8 cellular contexts compared by ENCODE assay signal in the genomic region with DNA sequence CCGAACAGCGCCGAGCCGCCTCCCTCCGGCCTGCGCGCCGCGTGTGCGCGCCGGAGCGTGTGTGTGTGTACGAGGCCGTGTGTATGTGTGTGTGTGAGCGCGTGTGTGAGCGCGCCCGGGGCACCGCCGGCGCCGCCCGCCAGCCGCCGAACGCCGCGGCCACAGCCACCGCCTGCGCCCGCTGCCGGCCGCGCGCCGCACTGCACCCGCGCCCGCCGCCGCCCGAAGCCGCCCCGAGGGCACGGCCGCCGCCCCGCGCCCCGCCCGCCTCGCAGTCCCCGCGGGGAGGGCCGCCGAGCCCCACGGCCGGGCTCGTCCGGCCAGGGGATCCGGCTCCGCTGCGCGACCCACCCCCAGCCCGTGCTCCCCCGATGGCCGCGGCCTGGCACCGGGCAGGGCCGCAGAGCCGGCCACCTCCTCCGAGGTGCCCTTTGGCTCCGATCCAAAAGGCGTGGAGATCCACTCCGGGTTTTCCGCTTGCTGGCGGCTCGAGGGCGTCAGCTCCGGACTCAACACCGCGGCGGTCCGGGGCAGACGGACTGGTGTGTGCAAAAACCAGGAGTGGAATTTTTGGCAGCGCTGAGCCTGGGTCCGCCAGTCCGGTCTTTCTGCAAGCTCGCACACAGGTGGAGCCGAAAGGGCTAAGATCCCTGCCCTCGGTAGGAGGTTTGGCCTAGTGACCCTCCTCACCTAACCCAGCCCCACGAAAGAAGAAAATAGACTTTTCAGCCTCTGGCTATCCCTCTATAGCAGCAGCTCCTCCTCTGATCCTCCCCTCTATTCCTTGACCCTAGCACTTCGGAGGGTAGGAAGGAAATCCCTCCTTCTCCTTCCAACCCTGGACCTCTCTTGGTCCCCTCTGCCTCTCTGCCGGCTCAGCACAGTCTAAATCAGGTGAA. TPM values are rescaled to one million over a fixed set of nuclear protein-coding genes. Genes with fewer than 3 reads are reported as not detected.
DNase-seq lines count a peak whose midpoint lies in the region; ATAC-seq, FAIRE-seq and TF ChIP-seq lines count a peak whose summit lies in the region.

A gene with protein sequence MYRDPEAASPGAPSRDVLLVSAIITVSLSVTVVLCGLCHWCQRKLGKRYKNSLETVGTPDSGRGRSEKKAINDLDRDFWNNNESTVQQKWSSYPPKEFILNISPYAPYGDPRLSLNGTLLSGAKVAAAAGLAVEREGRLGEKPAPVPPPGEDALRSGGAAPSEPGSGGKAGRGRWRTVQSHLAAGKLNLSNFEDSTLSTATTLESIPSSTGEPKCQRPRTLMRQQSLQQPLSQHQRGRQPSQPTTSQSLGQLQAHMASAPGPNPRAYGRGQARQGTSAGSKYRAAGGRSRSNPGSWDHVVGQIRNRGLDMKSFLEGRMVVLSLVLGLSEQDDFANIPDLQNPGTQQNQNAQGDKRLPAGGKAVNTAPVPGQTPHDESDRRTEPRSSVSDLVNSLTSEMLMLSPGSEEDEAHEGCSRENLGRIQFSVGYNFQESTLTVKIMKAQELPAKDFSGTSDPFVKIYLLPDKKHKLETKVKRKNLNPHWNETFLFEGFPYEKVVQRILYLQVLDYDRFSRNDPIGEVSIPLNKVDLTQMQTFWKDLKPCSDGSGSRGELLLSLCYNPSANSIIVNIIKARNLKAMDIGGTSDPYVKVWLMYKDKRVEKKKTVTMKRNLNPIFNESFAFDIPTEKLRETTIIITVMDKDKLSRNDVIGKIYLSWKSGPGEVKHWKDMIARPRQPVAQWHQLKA (minus strand): TSS at position 47 of the 899 bp plus-strand sequence. CDS start 256 bp downstream, outside the sequence.

- H3K9me3 Mint-ChIP-seq in T-helper 2 cell treated with Interferon-gamma antibody and Interleukin-4, amounts not matched to agents 5 μg/mL and 100 μg/mL, for 36 hours, result no peaks in the 10 kb centered on the region
- no peaks in the 10 kb centered on the region for H3K9me3 Mint-ChIP-seq in astrocyte (ENCODE audit: unreplicated experiment)

- no peak within 1 kb of the TSS for H3K9ac ChIP-seq in astrocyte (ENCODE audit: low read length)

- peak in 1 of 2 donors; percentile 90 for TF ChIP-seq POLR2A in uterus (IDR thresholded peaks at IDR 0.05)

- H3K9me3 ChIP-seq in astrocyte (ENCODE audit: insufficient read depth, low read depth, low read length), result no peaks in the 10 kb centered on the region
- H3K9me3 ChIP-seq in right cardiac atrium (ENCODE audit: control insufficient read depth, low read length), result no peaks in the 10 kb centered on the region
- no peaks in the 10 kb centered on the region for H3K9me3 ChIP-seq in uterus

- no peak for FAIRE-seq in astrocyte (lab: Jason Lieb, UNC)

- H3K27ac Mint-ChIP-seq in T-helper 2 cell treated with Interferon-gamma antibody and Interleukin-4, amounts not matched to agents 5 μg/mL and 100 μg/mL, for 36 hours, result peak within 1 kb of the TSS; percentile 60
- peak within 1 kb of the TSS; percentile 34 for H3K27ac Mint-ChIP-seq in astrocyte (ENCODE audit: unreplicated experiment)

- H3K79me2 ChIP-seq in astrocyte (ENCODE audit: insufficient read depth, low read length), result no peaks in the 10 kb centered on the region

- DNase-seq in NCI-H187 treated with DMSO at 0.1 percent for 48 hours (lab: John Stamatoyannopoulos, UW) (peak; percentile 55), astrocyte (ENCODE audit: low read depth) (peak; percentile 97), right cardiac atrium (peak; percentile 94 to 98 (median 97)), pulmonary artery endothelial cell (ENCODE audit: low read depth, low spot score) (peak; percentile 94), uterus (peak; percentile 95 to 98)
- peak; percentile 91 for DNase-seq in T-helper 2 cell treated with Interferon-gamma antibody and Interleukin-4, amounts not matched to agents 5 μg/mL and 100 μg/mL, for 36 hours (ENCODE audit: low spot score)

- H3K36me3 ChIP-seq in astrocyte (ENCODE audit: insufficient read depth, low read length) (no peaks in the 10 kb centered on the region), uterus (no peaks in the 10 kb centered on the region)

- TF ChIP-seq CTCF in astrocyte (IDR thresholded peaks at IDR 0.05; ENCODE audit: insufficient read depth, low read depth, low read length), result no peak
- TF ChIP-seq CTCF in uterus (IDR thresholded peaks at IDR 0.05), result peak in 3 of 4 experiments; percentile 8 to 75 (median 47)

- H3K27me3 ChIP-seq in astrocyte (ENCODE audit: insufficient read depth, low read length), result peaks cover 38% of the 10 kb centered on the region
- no peaks in the 10 kb centered on the region for H3K27me3 ChIP-seq in right cardiac atrium (ENCODE audit: control insufficient read depth, insufficient read depth)
- peaks cover 0 to 11% of the 10 kb centered on the region in 2 donors for H3K27me3 ChIP-seq in uterus

- H3K36me3 Mint-ChIP-seq in T-helper 2 cell treated with Interferon-gamma antibody and Interleukin-4, amounts not matched to agents 5 μg/mL and 100 μg/mL, for 36 hours (ENCODE audit: low read depth), result no peaks in the 10 kb centered on the region
- peaks cover 1% of the 10 kb centered on the region for H3K36me3 Mint-ChIP-seq in astrocyte (ENCODE audit: low read depth, unreplicated experiment)

- peaks cover 10% of the 10 kb centered on the region for H4K20me1 ChIP-seq in astrocyte (ENCODE audit: insufficient read depth, low read length)

- peak within 1 kb of the TSS; percentile 69 for H2AFZ ChIP-seq in astrocyte (ENCODE audit: low read depth, low read length)

- H3K4me3 Mint-ChIP-seq in T-helper 2 cell treated with Interferon-gamma antibody and Interleukin-4, amounts not matched to agents 5 μg/mL and 100 μg/mL, for 36 hours, result peak within 1 kb of the TSS; percentile 83
- peak within 1 kb of the TSS; percentile 79 for H3K4me3 Mint-ChIP-seq in astrocyte (ENCODE audit: unreplicated experiment)

- ATAC-seq in GM18499 (IDR thresholded peaks at IDR 0.05; ENCODE audit: insufficient read depth, unreplicated experiment), result peak; percentile 43
- peak; percentile 75 for ATAC-seq in HG02973 (IDR thresholded peaks at IDR 0.05; ENCODE audit: unreplicated experiment)
- ATAC-seq in right cardiac atrium, result peak; percentile 84 to 86

- peak within 1 kb of the TSS; percentile 83 for H3K4me2 ChIP-seq in astrocyte (ENCODE audit: low read length)

- WGBS in right cardiac atrium, result under 1% methylated on average over 96 of the region's 96 CpGs

- no peak within 1 kb of the TSS for H3K27ac ChIP-seq in astrocyte (ENCODE audit: low read depth, low read length)
- peak within 1 kb of the TSS; percentile 84 for H3K27ac ChIP-seq in right cardiac atrium (ENCODE audit: low read length)
- peak within 1 kb of the TSS; percentile 72 to 84 for H3K27ac ChIP-seq in uterus

- peaks cover 57% of the 10 kb centered on the region for H3K27me3 Mint-ChIP-seq in T-helper 2 cell treated with Interferon-gamma antibody and Interleukin-4, amounts not matched to agents 5 μg/mL and 100 μg/mL, for 36 hours (ENCODE audit: low read depth)
- peaks cover 68% of the 10 kb centered on the region for H3K27me3 Mint-ChIP-seq in astrocyte (ENCODE audit: low read depth, unreplicated experiment)

- intact Hi-C loops in right cardiac atrium (cut with DNase I) (loop anchor here in 2 of 4 donors (2.0 to 5.0 kb wide), 2 partner anchors 46 kb away; no protein-coding TSS in a partner anchor), uterus (cut with DNase I; ENCODE audit: low total_unique reads) (no loop called here)

- no peaks in the 10 kb centered on the region for H3K4me1 ChIP-seq in astrocyte (ENCODE audit: insufficient read depth, low read length)
- H3K4me1 ChIP-seq in right cardiac atrium (ENCODE audit: control insufficient read depth, insufficient read depth, low read length), result no peaks in the 10 kb centered on the region
- peaks cover 0 to 7% of the 10 kb centered on the region in 2 donors for H3K4me1 ChIP-seq in uterus

- peak within 1 kb of the TSS; percentile 33 for H3K4me3 ChIP-seq in astrocyte (ENCODE audit: insufficient read depth, low read depth, low read length)
- peak within 1 kb of the TSS; percentile 91 for H3K4me3 ChIP-seq in right cardiac atrium (ENCODE audit: low read length)
- peak within 1 kb of the TSS; percentile 34 to 47 for H3K4me3 ChIP-seq in uterus

- peaks cover 8% of the 10 kb centered on the region for H3K4me1 Mint-ChIP-seq in T-helper 2 cell treated with Interferon-gamma antibody and Interleukin-4, amounts not matched to agents 5 μg/mL and 100 μg/mL, for 36 hours (ENCODE audit: low read depth)
- H3K4me1 Mint-ChIP-seq in astrocyte (ENCODE audit: low read depth, unreplicated experiment), result peaks cover 3% of the 10 kb centered on the region

RNA-seq across cellular contexts. Expression of the gene that starts here (rescaled TPM):
- 3.7 and 3.8 TPM in 2 replicates for total RNA-seq in astrocyte
- total RNA-seq in right cardiac atrium, result 10 to 100 TPM; 17.4 to 48.3 (median 43.5) TPM
- polyA plus RNA-seq in right cardiac atrium, result 36.2 TPM
- total RNA-seq in pulmonary artery endothelial cell, result under 0.01 and 0.18 TPM in 2 replicates
- 1 to 10 TPM; 2.1 to 10.0 (median 5.9) TPM for total RNA-seq in uterus

Comparison
In these comparisons a context has a peak if more than half of its experiments do, and no peak if none do; other contexts are left out.
1. Peak in DNase-seq in pulmonary artery endothelial cell; RNA of the gene not detected or under 1 TPM.
2. H3K4me3 ChIP-seq: peak in every context shown above with its lines; median percentile 91 in right cardiac atrium; 40 in uterus; 33 in astrocyte.